In the genomic region with DNA sequence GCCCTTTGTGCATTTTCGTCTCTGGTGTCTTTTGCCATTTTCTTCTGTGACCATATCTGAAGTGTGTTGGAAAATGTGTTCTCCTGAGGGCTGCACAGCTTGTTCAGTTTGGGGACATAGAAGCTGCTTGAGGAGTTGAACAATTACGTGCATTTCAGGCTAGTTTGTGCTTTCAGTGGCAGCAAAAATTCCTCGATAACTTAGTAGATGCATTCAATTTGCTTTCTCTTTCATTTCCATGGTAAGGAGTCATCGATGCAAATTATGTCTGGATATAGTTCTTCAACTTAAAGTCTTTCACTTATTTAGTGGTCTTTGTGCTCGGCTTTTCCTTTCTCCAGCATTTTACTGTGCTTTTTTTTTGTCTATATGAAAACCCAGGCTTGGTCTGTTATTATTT, we compare ENCODE assay signal across 31 cellular contexts.
DNase-seq lines count a peak whose midpoint lies in the region; ATAC-seq and TF ChIP-seq lines count a peak whose summit lies in the region.
"Had no signal": no experiment of that assay in that cellular context is flagged by ENCODE, and none has a peak within 500 bp of the region (broad histone marks: within the 10 kb centered on the region; RNA-seq: fewer than 3 reads in every experiment).

No MANE protein-coding gene starts in this region.

- TF ChIP-seq CTCF in Calu3 (IDR thresholded peaks at IDR 0.05; ENCODE audit: unreplicated experiment) (no peak), KMS-11 (conservative IDR thresholded peaks at IDR 0.05; ENCODE audit: low read depth, low read length) (no peak)

- H3K4me1 Mint-ChIP-seq in Calu3 (ENCODE audit: low read depth, unreplicated experiment), result peaks cover 5% of the 10 kb centered on the region
- H3K4me1 Mint-ChIP-seq: memory B cell had no signal

- H3K27ac Mint-ChIP-seq in Calu3 (ENCODE audit: unreplicated experiment), result no peak overlapping the region
- H3K27ac Mint-ChIP-seq: activated CD8-positive, alpha-beta T cell treated with anti-CD3 and anti-CD28 coated beads for 36 hours; activated naive CD4-positive, alpha-beta T cell treated with anti-CD3 and anti-CD28 coated beads, Interleukin-2, amount 10 ng/mL, durations not matched to agents 7 days and 5 days; activated T-helper 17 cell treated with anti-CD3 and anti-CD28 coated beads, Interleukin-2, amount 50 U/mL, for 72 hours; brain; endodermal cell; memory B cell had no signal

- CTCF ChIA-PET in Calu3 (lab: Charles Lee), result no interaction called here

- BruUV-seq in Calu3 (replicated peaks; lab: Mats Ljungman, UMichigan), result no TSS peak

- intact Hi-C loops in Calu3 (cut with micrococcal nuclease; ENCODE audit: unreplicated experiment), result no loop called here

- H3K27me3 ChIP-seq in KMS-11 (ENCODE audit: insufficient read depth, low read depth) (no peaks in the 10 kb centered on the region), neuron (ENCODE audit: insufficient read depth, low read length) (no peaks in the 10 kb centered on the region)
- H3K27me3 ChIP-seq: BLaER1, right atrium auricular region, stomach, uterus had no signal

- H3K36me3 ChIP-seq in KMS-11 (ENCODE audit: insufficient read depth), result no peaks in the 10 kb centered on the region
- H3K36me3 ChIP-seq in neuron (ENCODE audit: insufficient read depth, low read length), result no peaks in the 10 kb centered on the region
- H3K36me3 ChIP-seq: BLaER1, right atrium auricular region, stomach, uterus had no signal

- H3K4me3 Mint-ChIP-seq in Calu3 (ENCODE audit: low read depth, unreplicated experiment), result peak overlapping the region; percentile 24
- H3K4me3 Mint-ChIP-seq: activated CD8-positive, alpha-beta T cell treated with anti-CD3 and anti-CD28 coated beads for 36 hours; activated naive CD4-positive, alpha-beta T cell treated with anti-CD3 and anti-CD28 coated beads, Interleukin-2, amount 10 ng/mL, durations not matched to agents 7 days and 5 days; activated T-helper 17 cell treated with anti-CD3 and anti-CD28 coated beads, Interleukin-2, amount 50 U/mL, for 72 hours; brain; endodermal cell; memory B cell had no signal

- no peaks in the 10 kb centered on the region for H3K9me3 ChIP-seq in neuron (ENCODE audit: low read length)
- H3K9me3 ChIP-seq: BLaER1, right atrium auricular region, stomach, uterus had no signal

- peak overlapping the region; percentile 22; the same call in 1 of the 2 replicates for H3K4me2 ChIP-seq in KMS-11
- H3K4me2 ChIP-seq: BLaER1 had no signal

- H2AFZ ChIP-seq in KMS-11 (ENCODE audit: low read depth), result peak overlapping the region; percentile 15; the same call in 1 of the 2 replicates
- peak overlapping the region; percentile 3 for H2AFZ ChIP-seq in neuron (ENCODE audit: low read depth, low read length)

- peak overlapping the region; percentile 13; the same call in 1 of the 2 replicates for H3K9ac ChIP-seq in KMS-11
- H3K9ac ChIP-seq: BLaER1 had no signal

- H3K4me3 ChIP-seq in KMS-11 (IDR thresholded peaks at IDR 0.05; ENCODE audit: insufficient read depth, low read depth, low read length), result peak overlapping the region; percentile 19
- H3K4me3 ChIP-seq in neuron (ENCODE audit: low read length), result no peak overlapping the region
- H3K4me3 ChIP-seq: BLaER1, right atrium auricular region, stomach, uterus had no signal

- no peaks in the 10 kb centered on the region for H3K27me3 Mint-ChIP-seq in Calu3 (ENCODE audit: unreplicated experiment)
- H3K27me3 Mint-ChIP-seq: activated CD8-positive, alpha-beta T cell treated with anti-CD3 and anti-CD28 coated beads for 36 hours; activated naive CD4-positive, alpha-beta T cell treated with anti-CD3 and anti-CD28 coated beads, Interleukin-2, amount 10 ng/mL, durations not matched to agents 7 days and 5 days; activated T-helper 17 cell treated with anti-CD3 and anti-CD28 coated beads, Interleukin-2, amount 50 U/mL, for 72 hours; brain; memory B cell had no signal

- no peaks in the 10 kb centered on the region for H3K9me3 Mint-ChIP-seq in Calu3 (ENCODE audit: low read depth, unreplicated experiment)
- H3K9me3 Mint-ChIP-seq: activated naive CD4-positive, alpha-beta T cell treated with anti-CD3 and anti-CD28 coated beads, Interleukin-2, amount 10 ng/mL, durations not matched to agents 7 days and 5 days; activated T-helper 17 cell treated with anti-CD3 and anti-CD28 coated beads, Interleukin-2, amount 50 U/mL, for 72 hours; brain; endodermal cell had no signal

- H3K27ac ChIP-seq in KMS-11, result no peak overlapping the region
- H3K27ac ChIP-seq: BLaER1, right atrium auricular region, stomach, uterus had no signal

- no peak for ATAC-seq in GM18858 (IDR thresholded peaks at IDR 0.05; ENCODE audit: unreplicated experiment)
- ATAC-seq: activated CD8-positive, alpha-beta T cell treated with anti-CD3 and anti-CD28 coated beads for 36 hours; activated T-helper 17 cell treated with anti-CD3 and anti-CD28 coated beads, Interleukin-2, amount 50 U/mL, for 72 hours; left lobe of liver had no signal

- no peaks in the 10 kb centered on the region for H4K20me1 ChIP-seq in KMS-11 (ENCODE audit: insufficient read depth)
- H4K20me1 ChIP-seq: BLaER1 had no signal

- H3K4me1 ChIP-seq in KMS-11 (ENCODE audit: low read depth, poor library complexity, severe bottlenecking) (peaks cover 9% of the 10 kb centered on the region), neuron (ENCODE audit: insufficient read depth, low read length) (peaks cover 4% of the 10 kb centered on the region)
- H3K4me1 ChIP-seq: BLaER1, right atrium auricular region, stomach, uterus had no signal

- DNase-seq in Calu3, result no peak
- DNase-seq in RPMI7951 (ENCODE audit: low read depth), result peak; percentile 22
- DNase-seq in activated CD4-positive, alpha-beta T cell treated with anti-CD3 and anti-CD28 coated beads for 4 hours, result no peak
- DNase-seq in retina, result no peak
- no peak for DNase-seq in HuH-7.5 (ENCODE audit: low spot score)
- DNase-seq: activated CD8-positive, alpha-beta T cell treated with anti-CD3 and anti-CD28 coated beads for 36 hours; activated naive CD4-positive, alpha-beta T cell treated with anti-CD3 and anti-CD28 coated beads, Interleukin-2, amount 10 ng/mL, durations not matched to agents 7 days and 5 days; cerebellar nuclear complex; dermis blood vessel endothelial cell; DMS153; endodermal cell; glutamatergic neuron; KBM-7; MV-4-11; NCI-H1436 treated with DMSO at 0.1 percent for 48 hours; NCI-H82; Right ventricle myocardium superior; stimulated activated CD4-positive, alpha-beta T cell treated with anti-CD3 and anti-CD28 coated beads, Interleukin-2, amount 100 ng/mL, for 24 hours; stimulated activated CD8-positive, alpha-beta memory T cell treated with anti-CD3 and anti-CD28 coated beads, Interleukin-4, amount 100 ng/mL, for 48 hours; stomach; T-helper 2 cell; uterus had no signal

- H3K36me3 Mint-ChIP-seq in Calu3 (ENCODE audit: insufficient read depth, unreplicated experiment), result peaks cover 2% of the 10 kb centered on the region
- H3K36me3 Mint-ChIP-seq: activated naive CD4-positive, alpha-beta T cell treated with anti-CD3 and anti-CD28 coated beads, Interleukin-2, amount 10 ng/mL, durations not matched to agents 7 days and 5 days; brain; memory B cell had no signal

- no peaks in the 10 kb centered on the region for H3K79me2 ChIP-seq in KMS-11 (ENCODE audit: insufficient read depth, low read depth)
